In the genomic region with DNA sequence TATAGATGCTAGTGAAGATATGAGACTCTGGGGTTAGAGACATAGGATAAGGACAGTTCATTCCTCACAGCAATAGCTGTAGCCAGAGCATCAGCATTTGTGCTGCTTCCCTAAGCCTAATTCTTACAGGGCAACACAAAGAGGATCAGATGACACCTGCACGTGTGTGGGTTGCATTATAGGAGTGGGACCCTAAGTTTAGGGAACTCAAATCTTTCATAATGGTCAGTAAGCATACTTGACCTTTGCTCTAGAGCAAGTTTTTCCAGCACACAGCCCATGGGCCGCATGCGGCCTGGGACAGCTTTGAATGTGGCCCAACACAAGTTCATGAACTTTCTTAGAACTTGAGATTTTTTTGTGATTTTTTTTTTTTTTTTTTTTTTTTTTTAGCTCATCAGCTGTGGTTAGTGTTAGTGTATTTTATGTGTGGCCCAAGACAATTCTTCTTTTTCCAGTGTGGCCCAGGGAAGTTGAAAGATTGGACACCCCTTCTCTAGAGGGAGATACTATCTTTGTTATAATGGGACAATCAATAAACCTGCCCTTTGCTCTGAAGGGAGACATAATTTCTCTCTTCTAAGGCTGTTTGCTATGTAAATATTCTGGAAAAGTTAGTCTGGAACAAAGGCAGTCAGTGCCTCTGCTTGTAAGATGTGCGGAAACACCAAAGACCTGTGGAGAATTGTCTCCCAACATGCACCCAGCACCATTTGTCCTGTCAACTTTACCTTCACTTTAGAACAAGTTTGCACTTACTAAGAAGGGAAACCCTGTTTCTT, we compare ENCODE assay signal across 1 cellular context.
TF ChIP-seq lines count a peak whose summit lies in the region.

No MANE protein-coding gene starts in this region.

TF ChIP-seq in HepG2, 621 proteins besides CTCF, POLR2A, EP300 and RAD21 (continued from another document and continues in another):
- TF ChIP-seq TARDBP (CRISPR knock-in tag; IDR thresholded peaks at IDR 0.05) = 0 out of 2 replicates have a peak, but pooled peaks have one; percentile 12
- TF ChIP-seq, protein P1, sequence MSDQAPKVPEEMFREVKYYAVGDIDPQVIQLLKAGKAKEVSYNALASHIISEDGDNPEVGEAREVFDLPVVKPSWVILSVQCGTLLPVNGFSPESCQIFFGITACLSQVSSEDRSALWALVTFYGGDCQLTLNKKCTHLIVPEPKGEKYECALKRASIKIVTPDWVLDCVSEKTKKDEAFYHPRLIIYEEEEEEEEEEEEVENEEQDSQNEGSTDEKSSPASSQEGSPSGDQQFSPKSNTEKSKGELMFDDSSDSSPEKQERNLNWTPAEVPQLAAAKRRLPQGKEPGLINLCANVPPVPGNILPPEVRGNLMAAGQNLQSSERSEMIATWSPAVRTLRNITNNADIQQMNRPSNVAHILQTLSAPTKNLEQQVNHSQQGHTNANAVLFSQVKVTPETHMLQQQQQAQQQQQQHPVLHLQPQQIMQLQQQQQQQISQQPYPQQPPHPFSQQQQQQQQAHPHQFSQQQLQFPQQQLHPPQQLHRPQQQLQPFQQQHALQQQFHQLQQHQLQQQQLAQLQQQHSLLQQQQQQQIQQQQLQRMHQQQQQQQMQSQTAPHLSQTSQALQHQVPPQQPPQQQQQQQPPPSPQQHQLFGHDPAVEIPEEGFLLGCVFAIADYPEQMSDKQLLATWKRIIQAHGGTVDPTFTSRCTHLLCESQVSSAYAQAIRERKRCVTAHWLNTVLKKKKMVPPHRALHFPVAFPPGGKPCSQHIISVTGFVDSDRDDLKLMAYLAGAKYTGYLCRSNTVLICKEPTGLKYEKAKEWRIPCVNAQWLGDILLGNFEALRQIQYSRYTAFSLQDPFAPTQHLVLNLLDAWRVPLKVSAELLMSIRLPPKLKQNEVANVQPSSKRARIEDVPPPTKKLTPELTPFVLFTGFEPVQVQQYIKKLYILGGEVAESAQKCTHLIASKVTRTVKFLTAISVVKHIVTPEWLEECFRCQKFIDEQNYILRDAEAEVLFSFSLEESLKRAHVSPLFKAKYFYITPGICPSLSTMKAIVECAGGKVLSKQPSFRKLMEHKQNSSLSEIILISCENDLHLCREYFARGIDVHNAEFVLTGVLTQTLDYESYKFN (CRISPR knock-in tag; conservative IDR thresholded peaks at IDR 0.05) = peak; percentile 84
- peak; percentile 66; the same call in 1 of the 2 replicates for TF ChIP-seq NFIC (IDR thresholded peaks at IDR 0.05; ENCODE audit: low read length)
- TF ChIP-seq TEAD3 (CRISPR knock-in tag; optimal IDR thresholded peaks at IDR 0.05; ENCODE audit: borderline replicate concordance) = peak; percentile 15
- TF ChIP-seq, protein P2, sequence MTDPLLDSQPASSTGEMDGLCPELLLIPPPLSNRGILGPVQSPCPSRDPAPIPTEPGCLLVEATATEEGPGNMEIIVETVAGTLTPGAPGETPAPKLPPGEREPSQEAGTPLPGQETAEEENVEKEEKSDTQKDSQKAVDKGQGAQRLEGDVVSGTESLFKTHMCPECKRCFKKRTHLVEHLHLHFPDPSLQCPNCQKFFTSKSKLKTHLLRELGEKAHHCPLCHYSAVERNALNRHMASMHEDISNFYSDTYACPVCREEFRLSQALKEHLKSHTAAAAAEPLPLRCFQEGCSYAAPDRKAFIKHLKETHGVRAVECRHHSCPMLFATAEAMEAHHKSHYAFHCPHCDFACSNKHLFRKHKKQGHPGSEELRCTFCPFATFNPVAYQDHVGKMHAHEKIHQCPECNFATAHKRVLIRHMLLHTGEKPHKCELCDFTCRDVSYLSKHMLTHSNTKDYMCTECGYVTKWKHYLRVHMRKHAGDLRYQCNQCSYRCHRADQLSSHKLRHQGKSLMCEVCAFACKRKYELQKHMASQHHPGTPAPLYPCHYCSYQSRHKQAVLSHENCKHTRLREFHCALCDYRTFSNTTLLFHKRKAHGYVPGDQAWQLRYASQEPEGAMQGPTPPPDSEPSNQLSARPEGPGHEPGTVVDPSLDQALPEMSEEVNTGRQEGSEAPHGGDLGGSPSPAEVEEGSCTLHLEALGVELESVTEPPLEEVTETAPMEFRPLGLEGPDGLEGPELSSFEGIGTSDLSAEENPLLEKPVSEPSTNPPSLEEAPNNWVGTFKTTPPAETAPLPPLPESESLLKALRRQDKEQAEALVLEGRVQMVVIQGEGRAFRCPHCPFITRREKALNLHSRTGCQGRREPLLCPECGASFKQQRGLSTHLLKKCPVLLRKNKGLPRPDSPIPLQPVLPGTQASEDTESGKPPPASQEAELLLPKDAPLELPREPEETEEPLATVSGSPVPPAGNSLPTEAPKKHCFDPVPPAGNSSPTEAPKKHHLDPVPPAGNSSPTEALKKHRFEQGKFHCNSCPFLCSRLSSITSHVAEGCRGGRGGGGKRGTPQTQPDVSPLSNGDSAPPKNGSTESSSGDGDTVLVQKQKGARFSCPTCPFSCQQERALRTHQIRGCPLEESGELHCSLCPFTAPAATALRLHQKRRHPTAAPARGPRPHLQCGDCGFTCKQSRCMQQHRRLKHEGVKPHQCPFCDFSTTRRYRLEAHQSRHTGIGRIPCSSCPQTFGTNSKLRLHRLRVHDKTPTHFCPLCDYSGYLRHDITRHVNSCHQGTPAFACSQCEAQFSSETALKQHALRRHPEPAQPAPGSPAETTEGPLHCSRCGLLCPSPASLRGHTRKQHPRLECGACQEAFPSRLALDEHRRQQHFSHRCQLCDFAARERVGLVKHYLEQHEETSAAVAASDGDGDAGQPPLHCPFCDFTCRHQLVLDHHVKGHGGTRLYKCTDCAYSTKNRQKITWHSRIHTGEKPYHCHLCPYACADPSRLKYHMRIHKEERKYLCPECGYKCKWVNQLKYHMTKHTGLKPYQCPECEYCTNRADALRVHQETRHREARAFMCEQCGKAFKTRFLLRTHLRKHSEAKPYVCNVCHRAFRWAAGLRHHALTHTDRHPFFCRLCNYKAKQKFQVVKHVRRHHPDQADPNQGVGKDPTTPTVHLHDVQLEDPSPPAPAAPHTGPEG (CRISPR knock-in tag; IDR thresholded peaks at IDR 0.05) = no peak
- TF ChIP-seq, protein P3, sequence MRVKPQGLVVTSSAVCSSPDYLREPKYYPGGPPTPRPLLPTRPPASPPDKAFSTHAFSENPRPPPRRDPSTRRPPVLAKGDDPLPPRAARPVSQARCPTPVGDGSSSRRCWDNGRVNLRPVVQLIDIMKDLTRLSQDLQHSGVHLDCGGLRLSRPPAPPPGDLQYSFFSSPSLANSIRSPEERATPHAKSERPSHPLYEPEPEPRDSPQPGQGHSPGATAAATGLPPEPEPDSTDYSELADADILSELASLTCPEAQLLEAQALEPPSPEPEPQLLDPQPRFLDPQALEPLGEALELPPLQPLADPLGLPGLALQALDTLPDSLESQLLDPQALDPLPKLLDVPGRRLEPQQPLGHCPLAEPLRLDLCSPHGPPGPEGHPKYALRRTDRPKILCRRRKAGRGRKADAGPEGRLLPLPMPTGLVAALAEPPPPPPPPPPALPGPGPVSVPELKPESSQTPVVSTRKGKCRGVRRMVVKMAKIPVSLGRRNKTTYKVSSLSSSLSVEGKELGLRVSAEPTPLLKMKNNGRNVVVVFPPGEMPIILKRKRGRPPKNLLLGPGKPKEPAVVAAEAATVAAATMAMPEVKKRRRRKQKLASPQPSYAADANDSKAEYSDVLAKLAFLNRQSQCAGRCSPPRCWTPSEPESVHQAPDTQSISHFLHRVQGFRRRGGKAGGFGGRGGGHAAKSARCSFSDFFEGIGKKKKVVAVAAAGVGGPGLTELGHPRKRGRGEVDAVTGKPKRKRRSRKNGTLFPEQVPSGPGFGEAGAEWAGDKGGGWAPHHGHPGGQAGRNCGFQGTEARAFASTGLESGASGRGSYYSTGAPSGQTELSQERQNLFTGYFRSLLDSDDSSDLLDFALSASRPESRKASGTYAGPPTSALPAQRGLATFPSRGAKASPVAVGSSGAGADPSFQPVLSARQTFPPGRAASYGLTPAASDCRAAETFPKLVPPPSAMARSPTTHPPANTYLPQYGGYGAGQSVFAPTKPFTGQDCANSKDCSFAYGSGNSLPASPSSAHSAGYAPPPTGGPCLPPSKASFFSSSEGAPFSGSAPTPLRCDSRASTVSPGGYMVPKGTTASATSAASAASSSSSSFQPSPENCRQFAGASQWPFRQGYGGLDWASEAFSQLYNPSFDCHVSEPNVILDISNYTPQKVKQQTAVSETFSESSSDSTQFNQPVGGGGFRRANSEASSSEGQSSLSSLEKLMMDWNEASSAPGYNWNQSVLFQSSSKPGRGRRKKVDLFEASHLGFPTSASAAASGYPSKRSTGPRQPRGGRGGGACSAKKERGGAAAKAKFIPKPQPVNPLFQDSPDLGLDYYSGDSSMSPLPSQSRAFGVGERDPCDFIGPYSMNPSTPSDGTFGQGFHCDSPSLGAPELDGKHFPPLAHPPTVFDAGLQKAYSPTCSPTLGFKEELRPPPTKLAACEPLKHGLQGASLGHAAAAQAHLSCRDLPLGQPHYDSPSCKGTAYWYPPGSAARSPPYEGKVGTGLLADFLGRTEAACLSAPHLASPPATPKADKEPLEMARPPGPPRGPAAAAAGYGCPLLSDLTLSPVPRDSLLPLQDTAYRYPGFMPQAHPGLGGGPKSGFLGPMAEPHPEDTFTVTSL (CRISPR knock-in tag; IDR thresholded peaks at IDR 0.05; ENCODE audit: borderline replicate concordance) = peak; percentile 75; the same call in 1 of the 2 replicates
- 0 out of 2 replicates have a peak, but pooled peaks have one; percentile 18 for TF ChIP-seq SAP130 (CRISPR knock-in tag; IDR thresholded peaks at IDR 0.05; ENCODE audit: low read depth)
- TF ChIP-seq, protein P4, sequence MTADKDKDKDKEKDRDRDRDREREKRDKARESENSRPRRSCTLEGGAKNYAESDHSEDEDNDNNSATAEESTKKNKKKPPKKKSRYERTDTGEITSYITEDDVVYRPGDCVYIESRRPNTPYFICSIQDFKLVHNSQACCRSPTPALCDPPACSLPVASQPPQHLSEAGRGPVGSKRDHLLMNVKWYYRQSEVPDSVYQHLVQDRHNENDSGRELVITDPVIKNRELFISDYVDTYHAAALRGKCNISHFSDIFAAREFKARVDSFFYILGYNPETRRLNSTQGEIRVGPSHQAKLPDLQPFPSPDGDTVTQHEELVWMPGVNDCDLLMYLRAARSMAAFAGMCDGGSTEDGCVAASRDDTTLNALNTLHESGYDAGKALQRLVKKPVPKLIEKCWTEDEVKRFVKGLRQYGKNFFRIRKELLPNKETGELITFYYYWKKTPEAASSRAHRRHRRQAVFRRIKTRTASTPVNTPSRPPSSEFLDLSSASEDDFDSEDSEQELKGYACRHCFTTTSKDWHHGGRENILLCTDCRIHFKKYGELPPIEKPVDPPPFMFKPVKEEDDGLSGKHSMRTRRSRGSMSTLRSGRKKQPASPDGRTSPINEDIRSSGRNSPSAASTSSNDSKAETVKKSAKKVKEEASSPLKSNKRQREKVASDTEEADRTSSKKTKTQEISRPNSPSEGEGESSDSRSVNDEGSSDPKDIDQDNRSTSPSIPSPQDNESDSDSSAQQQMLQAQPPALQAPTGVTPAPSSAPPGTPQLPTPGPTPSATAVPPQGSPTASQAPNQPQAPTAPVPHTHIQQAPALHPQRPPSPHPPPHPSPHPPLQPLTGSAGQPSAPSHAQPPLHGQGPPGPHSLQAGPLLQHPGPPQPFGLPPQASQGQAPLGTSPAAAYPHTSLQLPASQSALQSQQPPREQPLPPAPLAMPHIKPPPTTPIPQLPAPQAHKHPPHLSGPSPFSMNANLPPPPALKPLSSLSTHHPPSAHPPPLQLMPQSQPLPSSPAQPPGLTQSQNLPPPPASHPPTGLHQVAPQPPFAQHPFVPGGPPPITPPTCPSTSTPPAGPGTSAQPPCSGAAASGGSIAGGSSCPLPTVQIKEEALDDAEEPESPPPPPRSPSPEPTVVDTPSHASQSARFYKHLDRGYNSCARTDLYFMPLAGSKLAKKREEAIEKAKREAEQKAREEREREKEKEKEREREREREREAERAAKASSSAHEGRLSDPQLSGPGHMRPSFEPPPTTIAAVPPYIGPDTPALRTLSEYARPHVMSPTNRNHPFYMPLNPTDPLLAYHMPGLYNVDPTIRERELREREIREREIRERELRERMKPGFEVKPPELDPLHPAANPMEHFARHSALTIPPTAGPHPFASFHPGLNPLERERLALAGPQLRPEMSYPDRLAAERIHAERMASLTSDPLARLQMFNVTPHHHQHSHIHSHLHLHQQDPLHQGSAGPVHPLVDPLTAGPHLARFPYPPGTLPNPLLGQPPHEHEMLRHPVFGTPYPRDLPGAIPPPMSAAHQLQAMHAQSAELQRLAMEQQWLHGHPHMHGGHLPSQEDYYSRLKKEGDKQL (CRISPR knock-in tag; IDR thresholded peaks at IDR 0.05; ENCODE audit: low read depth) = 0 out of 2 replicates have a peak, but pooled peaks have one; percentile 28
- no peak for TF ChIP-seq GPN1 (CRISPR knock-in tag; IDR thresholded peaks at IDR 0.05; ENCODE audit: borderline replicate concordance)
- TF ChIP-seq SOX13 (IDR thresholded peaks at IDR 0.05) = peak; percentile 47; the same call in 1 of the 2 replicates
- peak in 1 of 2 experiments; percentile 89; a peak in 2 of 4 replicates for TF ChIP-seq SOX13 (CRISPR knock-in tag; conservative IDR thresholded peaks at IDR 0.05 in 1 of 2, IDR thresholded peaks at IDR 0.05 in 1 of 2)
- TF ChIP-seq GATAD2A (CRISPR knock-in tag; IDR thresholded peaks at IDR 0.05) = peak; percentile 84
- no peak for TF ChIP-seq SOX6 (IDR thresholded peaks at IDR 0.05)
- TF ChIP-seq SOX6 (CRISPR knock-in tag; IDR thresholded peaks at IDR 0.05) = peak; percentile 92
- TF ChIP-seq, protein P5, sequence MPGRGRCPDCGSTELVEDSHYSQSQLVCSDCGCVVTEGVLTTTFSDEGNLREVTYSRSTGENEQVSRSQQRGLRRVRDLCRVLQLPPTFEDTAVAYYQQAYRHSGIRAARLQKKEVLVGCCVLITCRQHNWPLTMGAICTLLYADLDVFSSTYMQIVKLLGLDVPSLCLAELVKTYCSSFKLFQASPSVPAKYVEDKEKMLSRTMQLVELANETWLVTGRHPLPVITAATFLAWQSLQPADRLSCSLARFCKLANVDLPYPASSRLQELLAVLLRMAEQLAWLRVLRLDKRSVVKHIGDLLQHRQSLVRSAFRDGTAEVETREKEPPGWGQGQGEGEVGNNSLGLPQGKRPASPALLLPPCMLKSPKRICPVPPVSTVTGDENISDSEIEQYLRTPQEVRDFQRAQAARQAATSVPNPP (CRISPR knock-in tag; IDR thresholded peaks at IDR 0.05) = no peak
- peak; percentile 61; the same call in 1 of the 2 replicates for TF ChIP-seq KDM6A (CRISPR knock-in tag; IDR thresholded peaks at IDR 0.05; ENCODE audit: low read depth)
- TF ChIP-seq, protein P6, sequence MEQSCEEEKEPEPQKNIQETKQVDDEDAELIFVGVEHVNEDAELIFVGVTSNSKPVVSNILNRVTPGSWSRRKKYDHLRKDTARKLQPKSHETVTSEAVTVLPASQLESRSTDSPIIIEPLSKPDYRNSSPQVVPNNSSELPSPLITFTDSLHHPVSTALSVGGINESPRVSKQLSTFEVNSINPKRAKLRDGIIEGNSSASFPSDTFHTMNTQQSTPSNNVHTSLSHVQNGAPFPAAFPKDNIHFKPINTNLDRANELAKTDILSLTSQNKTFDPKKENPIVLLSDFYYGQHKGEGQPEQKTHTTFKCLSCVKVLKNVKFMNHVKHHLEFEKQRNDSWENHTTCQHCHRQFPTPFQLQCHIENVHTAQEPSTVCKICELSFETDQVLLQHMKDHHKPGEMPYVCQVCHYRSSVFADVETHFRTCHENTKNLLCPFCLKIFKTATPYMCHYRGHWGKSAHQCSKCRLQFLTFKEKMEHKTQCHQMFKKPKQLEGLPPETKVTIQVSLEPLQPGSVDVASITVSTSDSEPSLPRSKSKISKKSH (CRISPR knock-in tag; IDR thresholded peaks at IDR 0.05; ENCODE audit: borderline replicate concordance) = no peak
- TF ChIP-seq PRMT3 (CRISPR knock-in tag; IDR thresholded peaks at IDR 0.05; ENCODE audit: borderline replicate concordance, low read depth) = no peak
- TF ChIP-seq, protein P7, sequence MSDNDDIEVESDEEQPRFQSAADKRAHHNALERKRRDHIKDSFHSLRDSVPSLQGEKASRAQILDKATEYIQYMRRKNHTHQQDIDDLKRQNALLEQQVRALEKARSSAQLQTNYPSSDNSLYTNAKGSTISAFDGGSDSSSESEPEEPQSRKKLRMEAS (IDR thresholded peaks at IDR 0.05) = peak; percentile 48
- TF ChIP-seq NR2F2 (IDR thresholded peaks at IDR 0.05; ENCODE audit: borderline replicate concordance, low read depth) = 0 out of 2 replicates have a peak, but pooled peaks have one; percentile 42
